In genomic region chr9:89801723-89802680, GRCh38 we compare ENCODE assay signal across 21 cellular contexts.
DNase-seq lines count a peak whose midpoint lies in the region; ATAC-seq, FAIRE-seq and TF ChIP-seq lines count a peak whose summit lies in the region.
"Had no signal": no experiment of that assay in that cellular context is flagged by ENCODE, and none has a peak within 500 bp of the region (broad histone marks: within the 10 kb centered on the region; RNA-seq: fewer than 3 reads in every experiment).

No MANE protein-coding gene starts in this region.

- H3K36me3 ChIP-seq in GM12878 (ENCODE audit: control insufficient read depth in 2 of 2, insufficient read depth in 2 of 2, low read length in 1 of 2) = no peaks in the 10 kb centered on the region
- H3K36me3 ChIP-seq: uterus, WERI-Rb-1 had no signal

- POLR2A ChIA-PET in GM12878 (lab: Charles Lee) = no interaction called here

- in situ Hi-C loops in GM12878 (cut with MboI) = no loop called here

- WGBS in GM12878 (ENCODE audit: insufficient coverage, insufficient replicate concordance, low lambda C conversion rate, missing lambda C conversion rate) = 55% methylated on average over 14 of the region's 14 CpGs

- no peak overlapping the region for H3K27ac ChIP-seq in GM12878 (ENCODE audit: control insufficient read depth, insufficient read depth)
- H3K27ac ChIP-seq: HL-60, uterus, WERI-Rb-1 had no signal

- no peak for TF ChIP-seq CTCF in GM12878 (IDR thresholded peaks at IDR 0.05 in 2 of 3, conservative IDR thresholded peaks at IDR 0.05 in 1 of 3; ENCODE audit: control insufficient read depth in 2 of 3, extremely low read depth in 1 of 3, insufficient read depth in 1 of 3, low read depth in 3 of 3, low read length in 3 of 3)

- no peak overlapping the region for H3K9ac ChIP-seq in GM12878 (ENCODE audit: control insufficient read depth, insufficient read depth, low read length)

- no peak overlapping the region for H3K4me2 ChIP-seq in GM12878 (ENCODE audit: control insufficient read depth, insufficient read depth)

- no peaks in the 10 kb centered on the region for H3K79me2 ChIP-seq in GM12878 (ENCODE audit: control insufficient read depth, insufficient read depth, low read length)

- no peaks in the 10 kb centered on the region for H3K9me3 ChIP-seq in GM12878 (replicated peaks; ENCODE audit: control insufficient read depth, insufficient read depth, low read length)
- H3K9me3 ChIP-seq: mucosa of descending colon, uterus had no signal

- no peak for TF ChIP-seq RAD21 in GM12878 (IDR thresholded peaks at IDR 0.05; ENCODE audit: insufficient read depth, low read depth, low read length)

- no peak for TF ChIP-seq POLR2A in GM12878 (IDR thresholded peaks at IDR 0.05; ENCODE audit: low read depth, low read length)

- peak; percentile 56 for FAIRE-seq in GM12878 (lab: Jason Lieb, UNC)
- FAIRE-seq: GM12891 had no signal

- H3K27me3 ChIP-seq in GM12878 (replicated peaks in 1 of 2; ENCODE audit: control insufficient read depth in 2 of 2, insufficient read depth in 2 of 2, low read length in 1 of 2) = 0 out of 4 replicates have a peak, but pooled peaks cover 0 to under 1% of the 10 kb centered on the region in 2 experiments
- H3K27me3 ChIP-seq: uterus had no signal

- no peaks in the 10 kb centered on the region for H4K20me1 ChIP-seq in GM12878 (ENCODE audit: control insufficient read depth, insufficient read depth)

- DNase-seq in DMS79 treated with DMSO at 0.1 percent for 48 hours (lab: John Stamatoyannopoulos, UW) = peak; percentile 30
- DNase-seq in GM12878 (ENCODE audit: low read depth, low spot score) = no peak
- DNase-seq in left ventricle myocardium superior = peak; percentile 43
- peak; percentile 60 for DNase-seq in retina
- DNase-seq in T-helper 2 cell = no peak
- no peak for DNase-seq in NCI-H1105 (lab: John Stamatoyannopoulos, UW)
- DNase-seq: activated naive CD8-positive, alpha-beta T cell treated with anti-CD3 and anti-CD28 coated beads for 36 hours; effector CD8-positive, alpha-beta T cell; erythroblast; HCEC 1CT; mucosa of descending colon; NCI-H2029 treated with DMSO at 0.1 percent for 48 hours; stimulated activated CD4-positive, alpha-beta T cell treated with anti-CD3 and anti-CD28 coated beads, Interleukin-1b, Interleukin-23, amount 100 ng/mL, for 48 hours; T-helper 9 cell; WERI-Rb-1 had no signal

- no peaks in the 10 kb centered on the region for H3K4me1 ChIP-seq in GM12878 (ENCODE audit: control insufficient read depth, insufficient read depth, low read length)

- ATAC-seq in GM12878 (no peak), left ventricle myocardium superior (peak; percentile 75), GM18517 (IDR thresholded peaks at IDR 0.05; ENCODE audit: unreplicated experiment) (no peak)
- ATAC-seq: mucosa of descending colon had no signal

- SMC1A ChIA-PET in GM12878 (lab: Charles Lee; ENCODE audit: uncharacterized antibody, unreplicated experiment) = interaction anchor here (0.8 to 3.3 kb wide), 2 partner anchors 12 to 71 kb away, joined by 3 to 14 read pairs; no protein-coding TSS in a partner anchor

- intact Hi-C loops in GM12878 (cut with micrococcal nuclease; ENCODE audit: unreplicated experiment) (no loop called here), left ventricle myocardium superior (cut with micrococcal nuclease) (no loop called here)

- H2AFZ ChIP-seq in GM12878 (ENCODE audit: control insufficient read depth, low read depth, low read length) = no peak overlapping the region

- RAD21 ChIA-PET in GM12878 (lab: Charles Lee; ENCODE audit: unreplicated experiment) = interaction anchor here (1.7 kb wide), 1 partner anchor 198 kb away, joined by 3 read pairs; no protein-coding TSS in a partner anchor

- TF ChIP-seq EP300 in GM12878 (IDR thresholded peaks at IDR 0.05; ENCODE audit: borderline replicate concordance in 1 of 2, control insufficient read depth in 1 of 2, low read depth in 2 of 2, low read length in 2 of 2) = no peak

- no peak overlapping the region for H3K4me3 ChIP-seq in GM12878
- H3K4me3 ChIP-seq: lung, mucosa of descending colon, skin epidermis, uterus had no signal

- BruUV-seq in GM12878 (replicated peaks; lab: Mats Ljungman, UMichigan) = no TSS peak

- CTCF ChIA-PET in GM12878 (lab: Yijun Ruan, JAX) = interaction anchor here (0.6 to 1.2 kb wide), 4 partner anchors 13 to 88 kb away, joined by 3 to 5 read pairs (median 3); no protein-coding TSS in a partner anchor

TF ChIP-seq in GM12878, 131 proteins besides CTCF, POLR2A, EP300 and RAD21:
- TF ChIP-seq ASH2L (IDR thresholded peaks at IDR 0.05; ENCODE audit: borderline replicate concordance, low read depth) (no peak), JUND (IDR thresholded peaks at IDR 0.05; ENCODE audit: low read depth, low read length) (no peak), RELA (IDR thresholded peaks at IDR 0.05; ENCODE audit: borderline replicate concordance, partially characterized antibody) (no peak), SMC3 (IDR thresholded peaks at IDR 0.05; ENCODE audit: borderline replicate concordance, low read length) (no peak), USF2 (IDR thresholded peaks at IDR 0.05; ENCODE audit: borderline replicate concordance, low read depth, low read length) (no peak), ATF3 (IDR thresholded peaks at IDR 0.05; ENCODE audit: borderline replicate concordance, extremely low read depth, low read depth, low read length) (no peak), PAX8 (IDR thresholded peaks at IDR 0.05) (no peak), ATF7 (IDR thresholded peaks at IDR 0.05; ENCODE audit: low read depth) (no peak), TAF1 (IDR thresholded peaks at IDR 0.05; ENCODE audit: borderline replicate concordance, low read depth, low read length) (no peak), E4F1 (IDR thresholded peaks at IDR 0.05; ENCODE audit: borderline replicate concordance, partially characterized antibody) (no peak), HSF1 (IDR thresholded peaks at IDR 0.05; ENCODE audit: low read depth, low read length) (no peak), BACH1 (IDR thresholded peaks at IDR 0.05; ENCODE audit: borderline replicate concordance) (no peak), MTA3 (IDR thresholded peaks at IDR 0.05; ENCODE audit: borderline replicate concordance, low read length) (no peak), MEF2B (IDR thresholded peaks at IDR 0.05; ENCODE audit: partially characterized antibody, poor library complexity, severe bottlenecking) (no peak), HDGF (IDR thresholded peaks at IDR 0.05) (no peak), KLF5 (IDR thresholded peaks at IDR 0.05; ENCODE audit: partially characterized antibody) (no peak), BCL11A (IDR thresholded peaks at IDR 0.05; ENCODE audit: low read depth, low read length) (no peak)

Comparison
In these comparisons a context has a peak if more than half of its experiments do, and no peak if none do; other contexts are left out.
1. DNase-seq: peak in DMS79 treated with DMSO at 0.1 percent for 48 hours (single experiment), left ventricle myocardium superior (single experiment) and retina (single experiment); none in GM12878 (single experiment), T-helper 2 cell (0 of 5) and NCI-H1105 (single experiment).